ENCODE assay signal across 8 cellular contexts in the genomic region with DNA sequence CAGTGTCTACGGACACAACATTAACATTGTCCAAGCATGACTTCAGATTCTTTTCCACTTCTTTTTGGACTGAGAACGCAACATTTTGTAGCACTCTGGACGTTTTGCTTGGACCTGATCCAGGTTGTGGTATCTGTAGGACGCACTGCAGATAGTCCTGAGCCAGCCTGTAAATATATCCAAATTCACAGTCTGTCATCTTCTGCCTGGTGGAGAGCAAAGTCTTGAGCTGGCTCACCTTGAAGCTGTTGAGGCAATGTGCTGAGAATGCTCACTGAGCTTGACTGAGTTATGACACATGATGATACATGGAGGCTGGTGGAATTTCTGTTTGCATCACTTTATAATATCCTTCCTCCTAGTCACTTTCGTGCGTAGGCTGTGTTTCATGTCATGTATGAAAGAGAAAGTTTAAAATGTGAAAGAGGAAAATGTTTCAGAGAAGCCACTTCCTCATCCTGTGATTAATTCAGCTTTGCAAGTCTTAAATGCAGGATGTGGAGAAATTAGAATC. TPM values are rescaled to one million over a fixed set of nuclear protein-coding genes. Genes with fewer than 3 reads are reported as not detected.
A peak's percentile ranks its signal among the peaks of the same experiment; 100 is the strongest.
DNase-seq lines count a peak whose midpoint lies in the region; ATAC-seq, FAIRE-seq and TF ChIP-seq lines count a peak whose summit lies in the region.

BCL2A1 (minus strand) TSS at position 276 of the 514 bp plus-strand sequence; CDS start at position 199, 77 bp downstream.

- TF ChIP-seq POLR2A in H1 (IDR thresholded peaks at IDR 0.05; ENCODE audit: control extremely low read depth in 1 of 2, low read depth in 2 of 2, low read length in 2 of 2) (no peak), esophagus muscularis mucosa (IDR thresholded peaks at IDR 0.05; ENCODE audit: low read depth) (no peak)

- H3K27ac ChIP-seq in H1 (ENCODE audit: low read depth, low read length) = no peak within 1 kb of the TSS
- H3K27ac ChIP-seq in smooth muscle cell (ENCODE audit: low read depth) = peak within 1 kb of the TSS; percentile 60
- H3K27ac ChIP-seq in esophagus muscularis mucosa (replicated peaks in 1 of 4) = no peak within 1 kb of the TSS

- H3K9me3 ChIP-seq in H1 (ENCODE audit: insufficient read depth in 2 of 2, low read depth in 1 of 2, low read length in 1 of 2) (no peaks in the 10 kb centered on the region), smooth muscle cell (replicated peaks; ENCODE audit: low read depth) (no peaks in the 10 kb centered on the region), esophagus muscularis mucosa (no peaks in the 10 kb centered on the region)

- no peak within 1 kb of the TSS for H3K4ac ChIP-seq in H1 (replicated peaks; ENCODE audit: insufficient read length, low read depth, low read length)

- WGBS in H1 (ENCODE audit: extremely low coverage in 1 of 2, insufficient coverage in 1 of 2, insufficient read length in 1 of 2, insufficient replicate concordance in 2 of 2, low coverage in 1 of 2, low lambda C conversion rate in 2 of 2, missing lambda C conversion rate in 1 of 2), 2 experiments = 84% methylated on average over 6 of the region's 6 CpGs; no CpG with 5 or more reads in 1 of the 2 experiments
- 33% methylated on average over 6 of the region's 6 CpGs for WGBS in smooth muscle cell (ENCODE audit: low lambda C conversion rate)
- 18% methylated on average over 6 of the region's 6 CpGs for WGBS in esophagus muscularis mucosa

- H4K20me1 ChIP-seq in H1 (replicated peaks in 1 of 2; ENCODE audit: control insufficient read depth in 1 of 2, insufficient read depth in 2 of 2, low read length in 2 of 2) (no peaks in the 10 kb centered on the region), smooth muscle cell (ENCODE audit: low read depth) (no peaks in the 10 kb centered on the region)

- H2BK5ac ChIP-seq in H1 (ENCODE audit: low read depth, low read length) = no peak within 1 kb of the TSS

- no peak within 1 kb of the TSS for H2BK120ac ChIP-seq in H1 (replicated peaks; ENCODE audit: low read depth, low read length)

- H3K23me2 ChIP-seq in H1 (ENCODE audit: low read depth, low read length) = no peaks in the 10 kb centered on the region

- no peak within 1 kb of the TSS for H2BK20ac ChIP-seq in H1 (ENCODE audit: low read length)

- H2BK15ac ChIP-seq in H1 (ENCODE audit: low read length) = no peak within 1 kb of the TSS

- H3K4me2 ChIP-seq in H1 (ENCODE audit: insufficient read depth in 1 of 2, low read depth in 2 of 2, low read length in 2 of 2) = no peak within 1 kb of the TSS
- peak within 1 kb of the TSS; percentile 80 for H3K4me2 ChIP-seq in smooth muscle cell

- intact Hi-C loops in esophagus muscularis mucosa (cut with DNase I) = no loop called here

- H3K4me1 ChIP-seq in H1 (replicated peaks in 1 of 4; ENCODE audit: control insufficient read depth in 3 of 4, insufficient read depth in 4 of 4, low read length in 3 of 4) (no peaks in the 10 kb centered on the region), smooth muscle cell (ENCODE audit: low read depth) (no peaks in the 10 kb centered on the region), esophagus muscularis mucosa (peaks cover 0 to 10% (median 0%) of the 10 kb centered on the region in 4 donors)

- H4K5ac ChIP-seq in H1 (ENCODE audit: insufficient read length, low read depth, low read length) = no peak within 1 kb of the TSS

- no peak within 1 kb of the TSS for H4K91ac ChIP-seq in H1 (replicated peaks; ENCODE audit: insufficient read length, low read length)

- H3K79me2 ChIP-seq in H1 (ENCODE audit: control insufficient read depth in 1 of 2, insufficient read depth in 2 of 2, low read length in 2 of 2) (no peaks in the 10 kb centered on the region), smooth muscle cell (ENCODE audit: low read depth) (no peaks in the 10 kb centered on the region)

- peak; percentile 52 for ATAC-seq in GM19455 (IDR thresholded peaks at IDR 0.05; ENCODE audit: unreplicated experiment)

- no peak for TF ChIP-seq RAD21 in H1 (IDR thresholded peaks at IDR 0.05 in 1 of 2, conservative IDR thresholded peaks at IDR 0.05 in 1 of 2; ENCODE audit: low read depth in 2 of 2, low read length in 2 of 2)

- H3K9ac ChIP-seq in H1 (replicated peaks in 1 of 4; ENCODE audit: extremely low read depth in 1 of 4, low read depth in 3 of 4, low read length in 3 of 4) (no peak within 1 kb of the TSS), smooth muscle cell (ENCODE audit: low read depth) (peak within 1 kb of the TSS; percentile 14)

- H3K4me3 ChIP-seq in H1 (ENCODE audit: extremely low read depth in 1 of 4, insufficient read depth in 2 of 4, low read depth in 3 of 4, low read length in 4 of 4) (no peak within 1 kb of the TSS), smooth muscle cell (peak within 1 kb of the TSS; percentile 31), esophagus muscularis mucosa (peak within 1 kb of the TSS in 1 of 4 donors; percentile 17)

- no peak within 1 kb of the TSS for H2AK5ac ChIP-seq in H1 (ENCODE audit: low read depth, low read length)

- H3K36me3 ChIP-seq in H1 (ENCODE audit: control insufficient read depth in 2 of 4, insufficient read depth in 4 of 4, low read length in 3 of 4) (no peaks in the 10 kb centered on the region), smooth muscle cell (ENCODE audit: low read depth) (no peaks in the 10 kb centered on the region), esophagus muscularis mucosa (no peaks in the 10 kb centered on the region)

- no peaks in the 10 kb centered on the region for H3K79me1 ChIP-seq in H1 (ENCODE audit: low read depth, low read length)

- no peak within 1 kb of the TSS for H3K18ac ChIP-seq in H1 (ENCODE audit: extremely low read depth, low read length)

- no peak for TF ChIP-seq EP300 in H1 (IDR thresholded peaks at IDR 0.05; ENCODE audit: borderline replicate concordance in 1 of 2, low read depth in 2 of 2, low read length in 2 of 2)
- no peak for TF ChIP-seq EP300 in esophagus muscularis mucosa (IDR thresholded peaks at IDR 0.05)

- TF ChIP-seq CTCF in H1 (IDR thresholded peaks at IDR 0.05; ENCODE audit: control extremely low read depth in 1 of 3, insufficient read depth in 1 of 3, low read depth in 1 of 3, low read length in 3 of 3) = no peak
- no peak for TF ChIP-seq CTCF in smooth muscle cell (IDR thresholded peaks at IDR 0.05; ENCODE audit: borderline replicate concordance, insufficient read depth, poor library complexity, severe bottlenecking)
- no peak for TF ChIP-seq CTCF in esophagus muscularis mucosa (IDR thresholded peaks at IDR 0.05)

- no peak within 1 kb of the TSS for H4K8ac ChIP-seq in H1 (ENCODE audit: extremely low read depth, insufficient read depth, low read length)

- CTCF ChIA-PET in H1 (lab: Charles Lee; ENCODE audit: partially characterized antibody) = no interaction called here

- H2AFZ ChIP-seq in H1 (ENCODE audit: low read length) (0 out of 2 replicates have a peak within 1 kb of the TSS, but pooled peaks have one; percentile 24), smooth muscle cell (ENCODE audit: low read depth) (no peak within 1 kb of the TSS)

- no peak within 1 kb of the TSS for H3K14ac ChIP-seq in H1 (ENCODE audit: insufficient read length)

- no peak within 1 kb of the TSS for H2BK12ac ChIP-seq in H1 (ENCODE audit: low read depth, low read length)

- DNase-seq in AML-193 (lab: John Stamatoyannopoulos, UW) (peak; percentile 94 to 97), HS-27A (ENCODE audit: low read depth) (peak; percentile 22), H1 (ENCODE audit: low read depth in 1 of 2, low spot score in 2 of 2) (no peak), smooth muscle cell (lab: John Stamatoyannopoulos, UW; ENCODE audit: unreplicated experiment) (no peak), esophagus muscularis mucosa (ENCODE audit: extremely low spot score) (no peak)
- DNase-seq in activated CD4-positive, alpha-beta T cell treated with anti-CD3 and anti-CD28 coated beads for 4 hours = peak; percentile 67 to 78
- DNase-seq in effector CD8-positive, alpha-beta T cell (lab: John Stamatoyannopoulos, UW) = no peak

- H3K27me3 ChIP-seq in H1 (replicated peaks in 1 of 4; ENCODE audit: control insufficient read depth in 3 of 4, extremely low read depth in 1 of 4, insufficient read depth in 3 of 4, low read length in 3 of 4) (no peaks in the 10 kb centered on the region), smooth muscle cell (ENCODE audit: low read depth) (no peaks in the 10 kb centered on the region), esophagus muscularis mucosa (no peaks in the 10 kb centered on the region)

- FAIRE-seq in H1 (lab: Jason Lieb, UNC) = no peak

- H3K23ac ChIP-seq in H1 (ENCODE audit: insufficient read length) = no peak within 1 kb of the TSS

- H3F3A ChIP-seq in smooth muscle cell (ENCODE audit: low read depth) = no peaks in the 10 kb centered on the region

- no peak within 1 kb of the TSS for H3K56ac ChIP-seq in H1 (replicated peaks; ENCODE audit: insufficient read length, low read depth, low read length)

- POLR2A ChIA-PET in H1 (lab: Charles Lee; ENCODE audit: partially characterized antibody) = no interaction called here

TF ChIP-seq in H1, 55 proteins besides CTCF, POLR2A, EP300 and RAD21:
- TF ChIP-seq SIN3A (conservative IDR thresholded peaks at IDR 0.05 in 1 of 2, IDR thresholded peaks at IDR 0.05 in 1 of 2; ENCODE audit: low read depth in 1 of 2, low read length in 2 of 2) = no peak
- TF ChIP-seq KDM4A (IDR thresholded peaks at IDR 0.05; ENCODE audit: low read depth, low read length, severe bottlenecking) = no peak
- TF ChIP-seq TBP (IDR thresholded peaks at IDR 0.05; ENCODE audit: low read depth, low read length) = no peak
- TF ChIP-seq BACH1 (IDR thresholded peaks at IDR 0.05; ENCODE audit: low read length) = no peak
- TF ChIP-seq EZH2 (IDR thresholded peaks at IDR 0.05; ENCODE audit: low read depth, low read length, severe bottlenecking) = no peak
- no peak for TF ChIP-seq TCF12 (IDR thresholded peaks at IDR 0.05; ENCODE audit: low read depth, low read length)
- TF ChIP-seq PHF8 (conservative IDR thresholded peaks at IDR 0.05; ENCODE audit: low read depth, low read length) = no peak
- TF ChIP-seq SUZ12 (IDR thresholded peaks at IDR 0.05; ENCODE audit: low read length) = no peak

RNA-seq across cellular contexts. Expression of gene BCL2A1, which starts in this region (rescaled TPM):
- total RNA-seq in H1 (2021; fragmentation: NEBNext Ultra II Directional; extraction: Animal tissue kit (Norgen Biotek cat#: 25700)) = not detected in 2 replicates
- polyA plus RNA-seq in H1 (2011; rRNA removed) = not detected in 2 replicates
- not detected for polyA plus RNA-seq in H1 (2011; cell fraction: cytosol; rRNA removed)
- polyA plus RNA-seq in H1 (2011; cell fraction: nucleus; rRNA removed) = not detected
- polyA plus RNA-seq in H1 (2012, experiment 1 of 2) = not detected in 4 replicates
- polyA plus RNA-seq in H1 (2012, experiment 2 of 2) = not detected
- not detected for polyA plus RNA-seq in H1 (2013, experiment 1 of 2)
- not detected for polyA plus RNA-seq in H1 (2013, experiment 2 of 2)
- polyA minus RNA-seq in H1 (2011; rRNA and poly(A)+ RNA removed) = not detected in 2 replicates
- polyA minus RNA-seq in H1 (2011; cell fraction: cytosol; rRNA and poly(A)+ RNA removed) = not detected
- polyA minus RNA-seq in H1 (2011; cell fraction: nucleus; rRNA and poly(A)+ RNA removed) = not detected
- total RNA-seq in smooth muscle cell = 18.2 and 21.1 TPM in 2 replicates
- 13.4 and 14.3 TPM in 2 replicates for polyA plus RNA-seq in smooth muscle cell
- total RNA-seq in esophagus muscularis mucosa = 10 to 100 TPM in 1 of 4 donors, not detected in 3; 16.2 TPM

Comparison
In these comparisons a context has a peak if more than half of its experiments do, and no peak if none do; other contexts are left out.
1. RNA of gene BCL2A1 (polyA plus RNA-seq): 13.4 to 14.3 TPM in smooth muscle cell; not detected in H1; every median in the first group is over 10 times any median in the second.
2. DNase-seq: peak in AML-193 (2 of 2), HS-27A (single experiment) and activated CD4-positive, alpha-beta T cell treated with anti-CD3 and anti-CD28 coated beads for 4 hours (2 of 2); none in H1 (0 of 2), smooth muscle cell (single experiment), esophagus muscularis mucosa (single experiment) and effector CD8-positive, alpha-beta T cell (single experiment).